ENCODE assay signal across 8 cellular contexts in the genomic region with DNA sequence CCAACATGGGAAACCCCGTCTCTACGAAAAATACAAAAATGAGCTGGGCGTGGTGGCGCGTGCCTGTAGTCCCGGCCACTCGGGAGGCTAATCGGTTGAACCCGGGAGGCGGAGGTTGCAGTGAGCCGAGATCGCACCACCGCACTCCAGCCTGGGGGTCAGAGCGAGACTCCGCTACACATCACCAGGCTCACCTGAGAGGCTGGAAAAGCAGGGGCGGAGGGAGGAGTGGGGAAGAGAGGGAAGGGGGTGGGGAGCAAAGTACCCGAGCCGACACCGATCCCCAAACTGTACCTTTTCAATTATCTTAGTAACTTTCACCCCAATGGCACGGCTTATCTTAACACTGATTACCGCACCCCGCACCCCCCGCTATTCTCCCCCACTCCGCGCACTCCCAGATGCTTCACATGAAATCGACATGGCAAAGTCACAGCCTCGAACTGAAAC. TPM values are rescaled to one million over a fixed set of nuclear protein-coding genes. Genes with fewer than 3 reads are reported as not detected.
A peak's percentile ranks its signal among the peaks of the same experiment; 100 is the strongest.
DNase-seq lines count a peak whose midpoint lies in the region; ATAC-seq, FAIRE-seq and TF ChIP-seq lines count a peak whose summit lies in the region.

No MANE protein-coding gene starts in this region.

- H3K4me3 Mint-ChIP-seq in stimulated activated naive CD8-positive, alpha-beta T cell treated with anti-CD3 and anti-CD28 coated beads, Interleukin-15, Interleukin-2, amounts not matched to agents 100 ng/mL and 50 ng/mL, for 24 hours, result peak overlapping the region; percentile 66
- peak overlapping the region; percentile 63 for H3K4me3 Mint-ChIP-seq in chondrocyte (ENCODE audit: unreplicated experiment)

- peaks cover 21 to 24% of the 10 kb centered on the region in 2 donors for H3K27me3 ChIP-seq in mucosa of rectum (ENCODE audit: control insufficient read depth in 2 of 2, insufficient read depth in 2 of 2, low read length in 2 of 2)

- H3K9me3 ChIP-seq in mucosa of rectum (ENCODE audit: control insufficient read depth in 2 of 2, low read length in 2 of 2), result no peaks in the 10 kb centered on the region

- peak overlapping the region in 1 of 2 donors; percentile 16 for H3K27ac ChIP-seq in mucosa of rectum (ENCODE audit: low read depth in 2 of 2, low read length in 2 of 2)

- peaks cover 0 to 4% of the 10 kb centered on the region in 2 donors for H3K4me1 ChIP-seq in mucosa of rectum (ENCODE audit: control insufficient read depth in 2 of 2, insufficient read depth in 2 of 2, low read length in 2 of 2)

- H3K27me3 Mint-ChIP-seq in stimulated activated naive CD8-positive, alpha-beta T cell treated with anti-CD3 and anti-CD28 coated beads, Interleukin-15, Interleukin-2, amounts not matched to agents 100 ng/mL and 50 ng/mL, for 24 hours, result peaks cover 27% of the 10 kb centered on the region
- H3K27me3 Mint-ChIP-seq in chondrocyte (ENCODE audit: low read depth), result no peaks in the 10 kb centered on the region

- H3K36me3 ChIP-seq in mucosa of rectum (ENCODE audit: control insufficient read depth in 2 of 2, insufficient read depth in 2 of 2, low read length in 2 of 2), result no peaks in the 10 kb centered on the region

- DNase-seq in stimulated activated naive CD8-positive, alpha-beta T cell treated with anti-CD3 and anti-CD28 coated beads, Interleukin-15, Interleukin-2, amounts not matched to agents 100 U/mL and 50 U/mL, for 24 hours, result no peak
- DNase-seq in chondrocyte (ENCODE audit: low spot score), result no peak
- DNase-seq in RCC 7860 (ENCODE audit: low spot score), result no peak
- DNase-seq in GM19238 (ENCODE audit: insufficient read length, low spot score), result no peak

- H3K36me3 Mint-ChIP-seq in stimulated activated naive CD8-positive, alpha-beta T cell treated with anti-CD3 and anti-CD28 coated beads, Interleukin-15, Interleukin-2, amounts not matched to agents 100 ng/mL and 50 ng/mL, for 24 hours (ENCODE audit: low read depth), result no peaks in the 10 kb centered on the region
- H3K36me3 Mint-ChIP-seq in chondrocyte (ENCODE audit: low read depth), result no peaks in the 10 kb centered on the region

- H3K9me3 Mint-ChIP-seq in stimulated activated naive CD8-positive, alpha-beta T cell treated with anti-CD3 and anti-CD28 coated beads, Interleukin-15, Interleukin-2, amounts not matched to agents 100 ng/mL and 50 ng/mL, for 24 hours, result no peaks in the 10 kb centered on the region
- no peaks in the 10 kb centered on the region for H3K9me3 Mint-ChIP-seq in chondrocyte (ENCODE audit: low read depth)

- peak overlapping the region; percentile 39 to 48 for H3K4me3 ChIP-seq in mucosa of rectum (ENCODE audit: low read length in 2 of 2)

- no peak for FAIRE-seq in RCC 7860 (lab: Jason Lieb, UNC)

- peaks cover 5% of the 10 kb centered on the region for H3K4me1 Mint-ChIP-seq in stimulated activated naive CD8-positive, alpha-beta T cell treated with anti-CD3 and anti-CD28 coated beads, Interleukin-15, Interleukin-2, amounts not matched to agents 100 ng/mL and 50 ng/mL, for 24 hours (ENCODE audit: low read depth)
- H3K4me1 Mint-ChIP-seq in chondrocyte (ENCODE audit: low read depth), result peaks cover 14% of the 10 kb centered on the region

- H3K9ac ChIP-seq in mucosa of rectum (ENCODE audit: low read depth in 1 of 2, low read length in 2 of 2), result no peak overlapping the region

- H3K27ac Mint-ChIP-seq in stimulated activated naive CD8-positive, alpha-beta T cell treated with anti-CD3 and anti-CD28 coated beads, Interleukin-15, Interleukin-2, amounts not matched to agents 100 ng/mL and 50 ng/mL, for 24 hours, result no peak overlapping the region
- H3K27ac Mint-ChIP-seq in chondrocyte (ENCODE audit: unreplicated experiment), result peak overlapping the region; percentile 68

- no peak for ATAC-seq in stimulated activated naive CD8-positive, alpha-beta T cell treated with anti-CD3 and anti-CD28 coated beads, Interleukin-15, Interleukin-2, amounts not matched to agents 100 U/mL and 50 U/mL, for 24 hours
- ATAC-seq in HG03521 (IDR thresholded peaks at IDR 0.05; ENCODE audit: unreplicated experiment), result no peak
- no peak for ATAC-seq in GM19397 (IDR thresholded peaks at IDR 0.05; ENCODE audit: unreplicated experiment)

- TF ChIP-seq CTCF in chondrocyte (IDR thresholded peaks at IDR 0.05), result no peak

RNA-seq across cellular contexts. Expression of a gene that starts 46.4 kb away (rescaled TPM):
- 13.2 to 23.4 TPM (median 22.1 TPM) in 3 replicates for total RNA-seq in chondrocyte

RNA-seq across cellular contexts. Expression of a gene that starts 50.9 kb away (rescaled TPM):
- total RNA-seq in chondrocyte, result not detected in 3 replicates
